ENCODE assay signal across 35 cellular contexts in the genomic region with DNA sequence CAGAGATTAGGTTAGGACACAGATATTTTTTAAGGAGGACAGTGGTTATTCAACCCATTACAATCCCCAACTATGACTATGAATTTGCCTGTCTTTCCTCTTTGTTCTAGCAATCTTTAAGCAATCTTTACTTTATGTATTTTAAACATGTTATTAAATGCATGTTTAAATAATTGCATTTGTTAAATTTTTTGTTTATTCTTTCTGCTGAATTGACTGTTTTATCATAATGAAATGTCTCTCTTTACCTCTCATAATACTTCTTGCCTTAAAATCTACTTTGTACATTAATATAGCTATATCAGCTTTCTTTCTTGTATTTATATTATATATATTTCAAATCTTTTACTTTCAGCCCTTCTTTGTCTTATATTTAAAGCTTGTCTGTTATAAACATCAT. TPM values are rescaled to one million over a fixed set of nuclear protein-coding genes. Genes with fewer than 3 reads are reported as not detected.
"Had no signal": no experiment of that assay in that cellular context is flagged by ENCODE, and none has a peak within 500 bp of the region (broad histone marks: within the 10 kb centered on the region; RNA-seq: fewer than 3 reads in every experiment).

No MANE protein-coding gene starts in this region.

- ATAC-seq: activated naive CD4-positive, alpha-beta T cell treated with anti-CD3 and anti-CD28 coated beads, Interleukin-2, amount 50 U/mL, for 72 hours; activated T-cell treated with anti-CD3 and anti-CD28 coated beads, Interleukin-2, amount 50 U/mL, for 4 hours had no signal

- H3K9me3 Mint-ChIP-seq: activated B cell treated with CpG ODN at 0.5 μM for 24 hours; activated CD4-positive, alpha-beta memory T cell treated with anti-CD3 and anti-CD28 coated beads for 36 hours; activated naive CD4-positive, alpha-beta T cell treated with anti-CD3 and anti-CD28 coated beads for 36 hours; activated naive CD4-positive, alpha-beta T cell treated with anti-CD3 and anti-CD28 coated beads, Interleukin-2, amount 50 U/mL, for 72 hours; activated T-cell treated with anti-CD3 and anti-CD28 coated beads, Interleukin-2, amount 50 U/mL, for 4 hours; activated T-helper 1 cell treated with anti-CD3 and anti-CD28 coated beads, Interleukin-12 subunit alpha, Interleukin-12 subunit beta, Interleukin-2, Interleukin-4 antibody, amounts not matched to agents 30 ng/mL and 10 ng/mL and 1 ng/mL, durations not matched to agents 14 hours and 24 hours and 36 hours; brain had no signal

- H3K9me3 ChIP-seq: adrenal gland had no signal

- H3K4me3 Mint-ChIP-seq: activated B cell treated with CpG ODN at 0.5 μM for 24 hours; activated CD4-positive, alpha-beta memory T cell treated with anti-CD3 and anti-CD28 coated beads for 36 hours; activated naive CD4-positive, alpha-beta T cell treated with anti-CD3 and anti-CD28 coated beads for 36 hours; activated T-cell treated with anti-CD3 and anti-CD28 coated beads, Interleukin-2, amount 50 U/mL, for 4 hours; activated T-helper 1 cell treated with anti-CD3 and anti-CD28 coated beads, Interleukin-12 subunit alpha, Interleukin-12 subunit beta, Interleukin-2, Interleukin-4 antibody, amounts not matched to agents 30 ng/mL and 10 ng/mL and 1 ng/mL, durations not matched to agents 14 hours and 24 hours and 36 hours; brain had no signal

- H3K4me1 Mint-ChIP-seq: activated B cell treated with CpG ODN at 0.5 μM for 24 hours, brain had no signal

- H3K4me1 ChIP-seq: adrenal gland had no signal

- H2AFZ ChIP-seq: PC-9 had no signal

- H3K36me3 ChIP-seq: adrenal gland had no signal

- H3K27ac Mint-ChIP-seq: activated B cell treated with CpG ODN at 0.5 μM for 24 hours; activated CD4-positive, alpha-beta memory T cell treated with anti-CD3 and anti-CD28 coated beads for 36 hours; activated naive CD4-positive, alpha-beta T cell treated with anti-CD3 and anti-CD28 coated beads for 36 hours; activated naive CD4-positive, alpha-beta T cell treated with anti-CD3 and anti-CD28 coated beads, Interleukin-2, amount 50 U/mL, for 72 hours; activated T-helper 1 cell treated with anti-CD3 and anti-CD28 coated beads, Interleukin-12 subunit alpha, Interleukin-12 subunit beta, Interleukin-2, Interleukin-4 antibody, amounts not matched to agents 30 ng/mL and 10 ng/mL and 1 ng/mL, durations not matched to agents 14 hours and 24 hours and 36 hours; brain had no signal

- H3K4me2 ChIP-seq: PC-9 had no signal

- H3K27ac ChIP-seq: adrenal gland, PC-9, VCaP had no signal

- H3K36me3 Mint-ChIP-seq: activated CD4-positive, alpha-beta memory T cell treated with anti-CD3 and anti-CD28 coated beads for 36 hours; activated naive CD4-positive, alpha-beta T cell treated with anti-CD3 and anti-CD28 coated beads, Interleukin-2, amount 50 U/mL, for 72 hours; brain had no signal

- DNase-seq: activated B cell treated with CpG ODN at 0.5 μM for 24 hours; activated CD4-positive, alpha-beta memory T cell treated with anti-CD3 and anti-CD28 coated beads for 36 hours; activated CD4-positive, alpha-beta T cell treated with anti-CD3 and anti-CD28 coated beads for 4 hours; activated CD4-positive, alpha-beta T cell treated with anti-CD3 and anti-CD28 coated beads, Interleukin-2, amount 50 U/mL, for 1 hour; activated CD4-positive, CD25-positive, alpha-beta regulatory T cell treated with anti-CD3 and anti-CD28 coated beads, Interleukin-2, amount 50 U/mL, for 72 hours; activated CD8-positive, alpha-beta memory T cell treated with anti-CD3 and anti-CD28 coated beads, Interleukin-2, amount 50 U/mL, for 4 hours; activated gamma-delta T cell treated with Interleukin-2 at 50 U/mL for 16 hours; activated naive CD4-positive, alpha-beta T cell treated with anti-CD3 and anti-CD28 coated beads for 36 hours; activated T-cell treated with anti-CD3 and anti-CD28 coated beads for 4 hours; activated T-cell treated with anti-CD3 and anti-CD28 coated beads, Interleukin-2, amount 50 U/mL, for 4 hours; adrenal gland; caudate nucleus; cerebellar nuclear complex; NCI-H1092 treated with DMSO at 0.1 percent for 48 hours; NCI-H1417; NCI-H146; NCI-H187 treated with DMSO at 0.1 percent for 48 hours; NCI-H2081 treated with DMSO at 0.1 percent for 48 hours; NCI-H226; NCI-H524 treated with DMSO at 0.1 percent for 48 hours; NCI-H748 treated with DMSO at 0.1 percent for 48 hours; NK-92 treated with Interleukin-12 subunit alpha and Interleukin-12 subunit beta, amount 100 ng/mL, for 24 hours; PC-9; Right ventricle myocardium superior; SW 1271; T-helper 1 cell; T-helper 2 cell; T-helper 9 cell had no signal

- H3K4me3 ChIP-seq: adrenal gland, PC-9 had no signal

RNA-seq across cellular contexts. Expression of a gene that starts 46.1 kb away (rescaled TPM):
- total RNA-seq: activated CD4-positive, alpha-beta memory T cell treated with anti-CD3 and anti-CD28 coated beads for 36 hours; activated naive CD4-positive, alpha-beta T cell treated with anti-CD3 and anti-CD28 coated beads for 36 hours; activated T-cell treated with anti-CD3 and anti-CD28 coated beads, Interleukin-2, amount 50 U/mL, for 4 hours; activated T-helper 1 cell treated with anti-CD3 and anti-CD28 coated beads, Interleukin-12 subunit alpha, Interleukin-12 subunit beta, Interleukin-2, Interleukin-4 antibody, amounts not matched to agents 30 ng/mL and 10 ng/mL and 1 ng/mL, durations not matched to agents 14 hours and 24 hours and 36 hours; bronchial epithelial cell; LHCN-M2; NCI-H460; PC-9; Right ventricle myocardium superior had no signal
